Comparison of ENCODE assay signal across 3 cellular contexts in the genomic region with DNA sequence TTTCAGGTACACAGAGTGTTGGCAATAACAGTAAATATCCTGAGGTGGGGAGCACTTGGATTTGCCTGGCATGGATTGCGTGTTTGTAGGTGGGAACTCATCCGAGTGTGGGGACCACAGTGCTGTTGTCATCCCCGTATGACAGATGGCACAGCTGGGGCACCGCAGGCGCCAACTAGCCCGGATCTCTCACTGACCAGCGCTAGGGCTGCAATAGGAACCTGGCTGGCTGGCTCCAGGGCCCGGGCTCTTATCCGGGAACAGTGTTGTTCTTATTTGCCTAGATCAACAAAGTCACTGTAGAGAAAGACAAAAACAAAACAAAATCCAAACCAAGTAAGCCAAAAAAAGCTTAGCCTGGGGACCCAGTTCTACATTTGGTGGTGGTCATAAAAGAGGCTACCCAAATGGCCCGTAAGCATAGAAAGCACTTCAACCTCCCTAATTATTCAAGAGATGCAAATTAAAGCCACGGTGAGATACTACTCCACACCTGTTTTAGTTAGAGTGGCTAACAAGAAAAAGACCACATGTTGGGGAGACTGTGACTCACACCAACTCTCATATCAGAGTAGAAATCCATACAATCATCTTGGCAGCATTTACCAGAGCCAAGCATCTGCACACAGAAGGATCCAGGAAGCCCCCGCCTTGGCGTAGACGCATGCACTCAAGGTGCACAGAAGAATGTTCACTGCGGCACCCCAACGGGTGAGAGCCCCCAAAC.
TF ChIP-seq lines count a peak whose summit lies in the region.

No MANE protein-coding gene starts in this region.

TF ChIP-seq in SK-N-SH, 30 proteins besides CTCF, POLR2A, EP300 and RAD21 (continued from another document):
- TF ChIP-seq RCOR1 (IDR thresholded peaks at IDR 0.05; ENCODE audit: low read length) (no peak), TEAD4 (IDR thresholded peaks at IDR 0.05; ENCODE audit: borderline replicate concordance, insufficient read depth) (no peak), JUND (IDR thresholded peaks at IDR 0.05) (no peak), SMC3 (IDR thresholded peaks at IDR 0.05; ENCODE audit: low read depth, low read length) (no peak), EZH2phosphoT487 (IDR thresholded peaks at IDR 0.05; ENCODE audit: borderline replicate concordance, low read depth) (no peak), FOSL2 (IDR thresholded peaks at IDR 0.05; ENCODE audit: borderline replicate concordance, low read depth) (no peak), TAF1 (IDR thresholded peaks at IDR 0.05; ENCODE audit: borderline replicate concordance, low read depth, low read length) (no peak), MAX (IDR thresholded peaks at IDR 0.05; ENCODE audit: low read depth) (no peak), SIN3A (IDR thresholded peaks at IDR 0.05; ENCODE audit: borderline replicate concordance, low read depth, low read length) (no peak), GATA2 (CRISPR knock-in tag; IDR thresholded peaks at IDR 0.05) (no peak)
- TF ChIP-seq, protein P1, sequence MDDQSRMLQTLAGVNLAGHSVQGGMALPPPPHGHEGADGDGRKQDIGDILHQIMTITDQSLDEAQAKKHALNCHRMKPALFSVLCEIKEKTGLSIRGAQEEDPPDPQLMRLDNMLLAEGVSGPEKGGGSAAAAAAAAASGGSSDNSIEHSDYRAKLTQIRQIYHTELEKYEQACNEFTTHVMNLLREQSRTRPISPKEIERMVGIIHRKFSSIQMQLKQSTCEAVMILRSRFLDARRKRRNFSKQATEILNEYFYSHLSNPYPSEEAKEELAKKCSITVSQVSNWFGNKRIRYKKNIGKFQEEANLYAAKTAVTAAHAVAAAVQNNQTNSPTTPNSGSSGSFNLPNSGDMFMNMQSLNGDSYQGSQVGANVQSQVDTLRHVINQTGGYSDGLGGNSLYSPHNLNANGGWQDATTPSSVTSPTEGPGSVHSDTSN (IDR thresholded peaks at IDR 0.05): no peak
- TF ChIP-seq, protein P2, sequence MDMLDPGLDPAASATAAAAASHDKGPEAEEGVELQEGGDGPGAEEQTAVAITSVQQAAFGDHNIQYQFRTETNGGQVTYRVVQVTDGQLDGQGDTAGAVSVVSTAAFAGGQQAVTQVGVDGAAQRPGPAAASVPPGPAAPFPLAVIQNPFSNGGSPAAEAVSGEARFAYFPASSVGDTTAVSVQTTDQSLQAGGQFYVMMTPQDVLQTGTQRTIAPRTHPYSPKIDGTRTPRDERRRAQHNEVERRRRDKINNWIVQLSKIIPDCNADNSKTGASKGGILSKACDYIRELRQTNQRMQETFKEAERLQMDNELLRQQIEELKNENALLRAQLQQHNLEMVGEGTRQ (IDR thresholded peaks at IDR 0.05; ENCODE audit: borderline replicate concordance, low read depth, low read length): no peak

TF ChIP-seq in SK-N-SH treated with all-trans-retinoic acid at 6 μM for 48 hours, 23 proteins besides CTCF, POLR2A, EP300 and RAD21 (continued from another document):
- TF ChIP-seq, protein P3, sequence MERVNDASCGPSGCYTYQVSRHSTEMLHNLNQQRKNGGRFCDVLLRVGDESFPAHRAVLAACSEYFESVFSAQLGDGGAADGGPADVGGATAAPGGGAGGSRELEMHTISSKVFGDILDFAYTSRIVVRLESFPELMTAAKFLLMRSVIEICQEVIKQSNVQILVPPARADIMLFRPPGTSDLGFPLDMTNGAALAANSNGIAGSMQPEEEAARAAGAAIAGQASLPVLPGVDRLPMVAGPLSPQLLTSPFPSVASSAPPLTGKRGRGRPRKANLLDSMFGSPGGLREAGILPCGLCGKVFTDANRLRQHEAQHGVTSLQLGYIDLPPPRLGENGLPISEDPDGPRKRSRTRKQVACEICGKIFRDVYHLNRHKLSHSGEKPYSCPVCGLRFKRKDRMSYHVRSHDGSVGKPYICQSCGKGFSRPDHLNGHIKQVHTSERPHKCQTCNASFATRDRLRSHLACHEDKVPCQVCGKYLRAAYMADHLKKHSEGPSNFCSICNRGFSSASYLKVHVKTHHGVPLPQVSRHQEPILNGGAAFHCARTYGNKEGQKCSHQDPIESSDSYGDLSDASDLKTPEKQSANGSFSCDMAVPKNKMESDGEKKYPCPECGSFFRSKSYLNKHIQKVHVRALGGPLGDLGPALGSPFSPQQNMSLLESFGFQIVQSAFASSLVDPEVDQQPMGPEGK (CRISPR knock-in tag; IDR thresholded peaks at IDR 0.05; ENCODE audit: borderline replicate concordance): no peak
- TF ChIP-seq ARNTL (CRISPR knock-in tag; IDR thresholded peaks at IDR 0.05; ENCODE audit: borderline replicate concordance, low read depth) (no peak), ESRRG (CRISPR knock-in tag; IDR thresholded peaks at IDR 0.05) (no peak), ZNF565 (CRISPR knock-in tag; conservative IDR thresholded peaks at IDR 0.05; ENCODE audit: low read depth) (no peak), CREB5 (CRISPR knock-in tag; IDR thresholded peaks at IDR 0.05; ENCODE audit: low read depth) (no peak)

TF ChIP-seq in GM23338, 12 proteins besides CTCF, POLR2A, EP300 and RAD21 (continued from another document):
- TF ChIP-seq, protein P4, sequence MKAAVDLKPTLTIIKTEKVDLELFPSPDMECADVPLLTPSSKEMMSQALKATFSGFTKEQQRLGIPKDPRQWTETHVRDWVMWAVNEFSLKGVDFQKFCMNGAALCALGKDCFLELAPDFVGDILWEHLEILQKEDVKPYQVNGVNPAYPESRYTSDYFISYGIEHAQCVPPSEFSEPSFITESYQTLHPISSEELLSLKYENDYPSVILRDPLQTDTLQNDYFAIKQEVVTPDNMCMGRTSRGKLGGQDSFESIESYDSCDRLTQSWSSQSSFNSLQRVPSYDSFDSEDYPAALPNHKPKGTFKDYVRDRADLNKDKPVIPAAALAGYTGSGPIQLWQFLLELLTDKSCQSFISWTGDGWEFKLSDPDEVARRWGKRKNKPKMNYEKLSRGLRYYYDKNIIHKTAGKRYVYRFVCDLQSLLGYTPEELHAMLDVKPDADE (IDR thresholded peaks at IDR 0.05): no peak
- TF ChIP-seq POLR2AphosphoS5 (IDR thresholded peaks at IDR 0.05; ENCODE audit: low read depth) (no peak), ZNF331 (CRISPR knock-in tag; IDR thresholded peaks at IDR 0.05; ENCODE audit: low read depth) (no peak), CREB1 (CRISPR knock-in tag; IDR thresholded peaks at IDR 0.05; ENCODE audit: low read depth) (no peak), ZNF462 (CRISPR knock-in tag; IDR thresholded peaks at IDR 0.05) (no peak), EZH2 (IDR thresholded peaks at IDR 0.05; ENCODE audit: low read depth, unreplicated experiment) (no peak), STAT1 (IDR thresholded peaks at IDR 0.05; ENCODE audit: unreplicated experiment) (no peak), NANOG (IDR thresholded peaks at IDR 0.05; ENCODE audit: borderline replicate concordance) (no peak), EZH2phosphoT487 (IDR thresholded peaks at IDR 0.05; ENCODE audit: unreplicated experiment) (no peak), JUNB (IDR thresholded peaks at IDR 0.05; ENCODE audit: unreplicated experiment) (no peak)
- TF ChIP-seq, protein P5, sequence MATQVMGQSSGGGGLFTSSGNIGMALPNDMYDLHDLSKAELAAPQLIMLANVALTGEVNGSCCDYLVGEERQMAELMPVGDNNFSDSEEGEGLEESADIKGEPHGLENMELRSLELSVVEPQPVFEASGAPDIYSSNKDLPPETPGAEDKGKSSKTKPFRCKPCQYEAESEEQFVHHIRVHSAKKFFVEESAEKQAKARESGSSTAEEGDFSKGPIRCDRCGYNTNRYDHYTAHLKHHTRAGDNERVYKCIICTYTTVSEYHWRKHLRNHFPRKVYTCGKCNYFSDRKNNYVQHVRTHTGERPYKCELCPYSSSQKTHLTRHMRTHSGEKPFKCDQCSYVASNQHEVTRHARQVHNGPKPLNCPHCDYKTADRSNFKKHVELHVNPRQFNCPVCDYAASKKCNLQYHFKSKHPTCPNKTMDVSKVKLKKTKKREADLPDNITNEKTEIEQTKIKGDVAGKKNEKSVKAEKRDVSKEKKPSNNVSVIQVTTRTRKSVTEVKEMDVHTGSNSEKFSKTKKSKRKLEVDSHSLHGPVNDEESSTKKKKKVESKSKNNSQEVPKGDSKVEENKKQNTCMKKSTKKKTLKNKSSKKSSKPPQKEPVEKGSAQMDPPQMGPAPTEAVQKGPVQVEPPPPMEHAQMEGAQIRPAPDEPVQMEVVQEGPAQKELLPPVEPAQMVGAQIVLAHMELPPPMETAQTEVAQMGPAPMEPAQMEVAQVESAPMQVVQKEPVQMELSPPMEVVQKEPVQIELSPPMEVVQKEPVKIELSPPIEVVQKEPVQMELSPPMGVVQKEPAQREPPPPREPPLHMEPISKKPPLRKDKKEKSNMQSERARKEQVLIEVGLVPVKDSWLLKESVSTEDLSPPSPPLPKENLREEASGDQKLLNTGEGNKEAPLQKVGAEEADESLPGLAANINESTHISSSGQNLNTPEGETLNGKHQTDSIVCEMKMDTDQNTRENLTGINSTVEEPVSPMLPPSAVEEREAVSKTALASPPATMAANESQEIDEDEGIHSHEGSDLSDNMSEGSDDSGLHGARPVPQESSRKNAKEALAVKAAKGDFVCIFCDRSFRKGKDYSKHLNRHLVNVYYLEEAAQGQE (IDR thresholded peaks at IDR 0.05; ENCODE audit: unreplicated experiment): no peak
TF ChIP-seq in GM23338: peak in this region for 0.
